In the genomic region with DNA sequence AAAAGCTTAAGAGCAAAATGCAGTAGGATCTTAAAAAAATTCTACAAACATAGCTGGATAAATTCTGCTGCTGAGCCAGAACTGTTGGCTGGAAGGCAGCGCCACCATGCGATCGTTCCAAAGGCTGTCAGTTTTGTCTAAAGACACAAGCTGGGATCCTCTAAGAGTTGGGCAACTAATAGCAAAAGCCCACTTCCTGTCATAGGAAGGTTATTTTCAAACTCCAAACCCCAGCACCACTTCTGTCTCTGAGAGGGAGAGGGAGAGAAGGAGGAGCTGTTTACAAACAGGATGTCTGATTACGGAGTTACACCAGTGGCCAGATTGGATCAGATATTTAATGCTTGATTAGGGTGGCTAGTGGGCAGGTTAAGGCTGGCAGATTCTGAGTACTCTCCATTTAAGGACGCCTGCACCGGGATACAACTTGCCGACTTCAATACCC, we compare ENCODE assay signal across 8 cellular contexts. TPM values are rescaled to one million over a fixed set of nuclear protein-coding genes. Genes with fewer than 3 reads are reported as not detected.
A peak's percentile ranks its signal among the peaks of the same experiment; 100 is the strongest.
DNase-seq lines count a peak whose midpoint lies in the region; ATAC-seq and TF ChIP-seq lines count a peak whose summit lies in the region.

No MANE protein-coding gene starts in this region.

- ATAC-seq in natural killer cell (peak; percentile 55 to 70 (median 66)), upper lobe of right lung (peak; percentile 94), GM18517 (IDR thresholded peaks at IDR 0.05; ENCODE audit: unreplicated experiment) (no peak), HG03460 (IDR thresholded peaks at IDR 0.05; ENCODE audit: unreplicated experiment) (no peak)

- H3K4me1 Mint-ChIP-seq in natural killer cell: peaks cover 7 to 9% of the 10 kb centered on the region in 2 donors

- H3K27ac ChIP-seq in fibroblast of lung (ENCODE audit: insufficient read depth, low read length) (peak overlapping the region; percentile 19), upper lobe of right lung (peak overlapping the region; percentile 24)

- no peaks in the 10 kb centered on the region for H3K9me3 Mint-ChIP-seq in natural killer cell

- no peaks in the 10 kb centered on the region for H3K79me2 ChIP-seq in fibroblast of lung (ENCODE audit: control insufficient read depth, insufficient read depth, low read length)

- H3K27ac Mint-ChIP-seq in natural killer cell: peak overlapping the region; percentile 27 to 57

- peak; percentile 29 for DNase-seq in GM10248 (ENCODE audit: extremely low spot score)
- DNase-seq in HuH-7 (ENCODE audit: low spot score): peak; percentile 29
- DNase-seq in activated CD4-positive, alpha-beta T cell treated with anti-CD3 and anti-CD28 coated beads, Interleukin-2, amount 50 U/mL, for 1 hour: peak; percentile 24
- peak; percentile 59 to 85 for DNase-seq in fibroblast of lung (ENCODE audit: low read depth in 2 of 2)
- no peak for DNase-seq in natural killer cell
- peak; percentile 80 for DNase-seq in upper lobe of right lung

- H3K27me3 Mint-ChIP-seq in natural killer cell (ENCODE audit: low read depth in 2 of 2): no peaks in the 10 kb centered on the region

- H3K4me1 ChIP-seq in fibroblast of lung (ENCODE audit: control insufficient read depth, extremely low read depth, insufficient read depth, low read length) (peaks cover 7% of the 10 kb centered on the region), upper lobe of right lung (peaks cover 23% of the 10 kb centered on the region)

- peak overlapping the region; percentile 69 for H2AFZ ChIP-seq in fibroblast of lung (ENCODE audit: low read length)

- H4K20me1 ChIP-seq in fibroblast of lung (ENCODE audit: control insufficient read depth, extremely low read depth, insufficient read depth, low read length): no peaks in the 10 kb centered on the region

- CTCF ChIA-PET in GM10248 (lab: Yijun Ruan, JAX): interaction anchor here (0.8 to 3.2 kb wide), 17 partner anchors 8 to 1617 kb away, joined by 3 to 19 read pairs (median 5); no protein-coding TSS in a partner anchor

- POLR2A ChIA-PET in GM10248 (lab: Yijun Ruan, JAX): no interaction called here

- H3K36me3 Mint-ChIP-seq in natural killer cell: peaks cover 10% of the 10 kb centered on the region

- intact Hi-C loops in natural killer cell (cut with micrococcal nuclease) (no loop called here), upper lobe of right lung (cut with DNase I) (no loop called here)

- H3K27me3 ChIP-seq in fibroblast of lung (ENCODE audit: control insufficient read depth, insufficient read depth, low read length) (no peaks in the 10 kb centered on the region), upper lobe of right lung (no peaks in the 10 kb centered on the region)

- H3K4me3 Mint-ChIP-seq in natural killer cell: no peak overlapping the region

- H3K4me2 ChIP-seq in fibroblast of lung (ENCODE audit: extremely low read depth, insufficient read depth, low read length): peak overlapping the region; percentile 79

- H3K9me3 ChIP-seq in fibroblast of lung (ENCODE audit: control insufficient read depth, insufficient read depth, low read depth, low read length) (no peaks in the 10 kb centered on the region), upper lobe of right lung (no peaks in the 10 kb centered on the region)

- H3K36me3 ChIP-seq in fibroblast of lung (ENCODE audit: control insufficient read depth, insufficient read depth, low read length) (no peaks in the 10 kb centered on the region), upper lobe of right lung (no peaks in the 10 kb centered on the region)

- no peak overlapping the region for H3K9ac ChIP-seq in fibroblast of lung (ENCODE audit: insufficient read depth, low read length)

- TF ChIP-seq CTCF in GM10248 (IDR thresholded peaks at IDR 0.05; ENCODE audit: control extremely low read depth, extremely low read depth, low read depth, missing control alignments) (peak; percentile 52), fibroblast of lung (conservative IDR thresholded peaks at IDR 0.05 in 1 of 2, IDR thresholded peaks at IDR 0.05 in 1 of 2; ENCODE audit: low read depth in 1 of 2, low read length in 2 of 2) (peak; percentile 81 to 92), natural killer cell (IDR thresholded peaks at IDR 0.05) (peak; percentile 60), upper lobe of right lung (IDR thresholded peaks at IDR 0.05) (peak; percentile 75)

- peak overlapping the region; percentile 5 to 44 (median 40) for H3K4me3 ChIP-seq in fibroblast of lung (replicated peaks in 1 of 4; ENCODE audit: control extremely low read depth in 1 of 4, insufficient read depth in 1 of 4, low read depth in 3 of 4, low read length in 4 of 4)
- no peak overlapping the region for H3K4me3 ChIP-seq in upper lobe of right lung

RNA-seq across cellular contexts. Expression of a gene that starts 44.0 kb away (rescaled TPM):
- 1.8 and 2.6 TPM in 2 replicates for total RNA-seq in fibroblast of lung
- polyA plus RNA-seq in fibroblast of lung: 7.6 and 12.8 TPM in 2 replicates
- polyA plus RNA-seq in fibroblast of lung (2012): 3.3 and 5.8 TPM in 2 replicates
- polyA minus RNA-seq in fibroblast of lung (ENCODE audit: low replicate concordance): 0.86 and 2.4 TPM in 2 replicates
- 10 to 100 TPM; 44.9 to 52.2 (median 46.7) TPM for total RNA-seq in natural killer cell
- total RNA-seq in upper lobe of right lung: 38.4 TPM

Comparison
In these comparisons a context has a peak if more than half of its experiments do, and no peak if none do; other contexts are left out.
1. ATAC-seq: peak in natural killer cell (3 of 3) and upper lobe of right lung (single experiment); none in GM18517 (single experiment) and HG03460 (single experiment).
2. RNA of a gene that starts 44.0 kb away (total RNA-seq): 44.9 to 52.2 TPM in natural killer cell and 38.4 TPM in upper lobe of right lung (single experiment); 1.8 to 2.6 TPM in fibroblast of lung; every median in the first group is over 10 times any median in the second.
3. Peak in every context shown above with its lines, with median percentiles within 50 percentile points of each other: CTCF ChIP-seq.